In the genomic region with DNA sequence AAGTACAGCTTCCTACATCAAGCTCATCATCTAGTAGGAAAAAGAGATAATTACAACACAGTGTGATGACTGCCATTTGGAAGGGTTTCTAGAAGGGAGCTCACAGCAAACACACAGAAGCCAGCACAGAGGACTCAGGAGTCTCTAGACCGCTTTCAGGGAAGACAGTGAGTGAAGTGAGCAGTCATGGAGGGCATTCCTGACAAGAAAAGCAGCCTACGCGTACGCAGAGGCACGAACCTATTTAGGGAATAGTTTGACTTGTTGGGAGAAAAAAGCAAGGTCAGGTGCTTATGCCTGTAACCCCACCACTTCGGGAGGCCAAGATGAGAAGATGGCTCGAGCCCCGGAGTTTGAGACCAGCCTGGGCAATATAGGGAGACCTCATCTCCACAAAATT, we compare ENCODE assay signal across 25 cellular contexts. TPM values are rescaled to one million over a fixed set of nuclear protein-coding genes. Genes with fewer than 3 reads are reported as not detected.
"Had no signal": no experiment of that assay in that cellular context is flagged by ENCODE, and none has a peak within 500 bp of the region (broad histone marks: within the 10 kb centered on the region; RNA-seq: fewer than 3 reads in every experiment).

No MANE protein-coding gene starts in this region.

- ATAC-seq: activated CD8-positive, alpha-beta T cell treated with anti-CD3 and anti-CD28 coated beads, Interleukin-2, amount 10 ng/mL, durations not matched to agents 7 days and 5 days; effector memory CD8-positive, alpha-beta T cell; esophagus mucosa; left lobe of liver; lower lobe of right lung; SK-N-SH treated with all-trans-retinoic acid at 6 μM for 48 hours had no signal

- DNase-seq: activated CD4-positive, alpha-beta T cell treated with anti-CD3 and anti-CD28 coated beads, Interleukin-2, amount 50 U/mL, for 1 hour; activated CD4-positive, CD25-positive, alpha-beta regulatory T cell; activated CD8-positive, alpha-beta T cell treated with anti-CD3 and anti-CD28 coated beads, Interleukin-2, amount 10 ng/mL, durations not matched to agents 7 days and 5 days; activated naive CD4-positive, alpha-beta T cell treated with anti-CD3 and anti-CD28 coated beads, Interleukin-2, amount 10 ng/mL, durations not matched to agents 7 days and 5 days; activated T-cell treated with anti-CD3 and anti-CD28 coated beads, Interleukin-2, amount 50 U/mL, for 1 hour; aorta; central memory CD4-positive, alpha-beta T cell; colonic mucosa; dorsolateral prefrontal cortex; effector memory CD8-positive, alpha-beta T cell; foreskin melanocyte; lower lobe of right lung; mesendoderm; naive B cell; retina; stimulated activated CD4-positive, alpha-beta T cell treated with anti-CD3 and anti-CD28 coated beads, Interleukin-2, amount 100 ng/mL, for 48 hours; stimulated activated CD8-positive, alpha-beta memory T cell treated with anti-CD3 and anti-CD28 coated beads, Interleukin-4, amount 100 ng/mL, for 48 hours; stimulated activated naive CD4-positive, alpha-beta T cell treated with Interleukin-2 at 50 U/mL for 16 hours; upper lobe of left lung had no signal

- H3K4me1 Mint-ChIP-seq: brain had no signal

- H3K4me1 ChIP-seq: colonic mucosa had no signal

- H3K9me3 Mint-ChIP-seq: activated naive CD4-positive, alpha-beta T cell treated with anti-CD3 and anti-CD28 coated beads, Interleukin-2, amount 10 ng/mL, durations not matched to agents 7 days and 5 days; brain; effector memory CD8-positive, alpha-beta T cell; naive B cell had no signal

- H3K27ac ChIP-seq: colonic mucosa, dorsolateral prefrontal cortex, lower lobe of right lung, thoracic aorta, upper lobe of left lung had no signal

- H3K36me3 ChIP-seq: colonic mucosa had no signal

- H3K27ac Mint-ChIP-seq: activated CD8-positive, alpha-beta T cell treated with anti-CD3 and anti-CD28 coated beads, Interleukin-2, amount 10 ng/mL, durations not matched to agents 7 days and 5 days; activated naive CD4-positive, alpha-beta T cell treated with anti-CD3 and anti-CD28 coated beads, Interleukin-2, amount 10 ng/mL, durations not matched to agents 7 days and 5 days; brain; effector memory CD8-positive, alpha-beta T cell; progenitor cell of endocrine pancreas had no signal

- H3K27me3 Mint-ChIP-seq: activated naive CD4-positive, alpha-beta T cell treated with anti-CD3 and anti-CD28 coated beads, Interleukin-2, amount 10 ng/mL, durations not matched to agents 7 days and 5 days; brain; effector memory CD8-positive, alpha-beta T cell; naive B cell; progenitor cell of endocrine pancreas had no signal

- H3K9me3 ChIP-seq: colonic mucosa, lower lobe of right lung, thoracic aorta, upper lobe of left lung had no signal

- H3K4me3 ChIP-seq: colonic mucosa, dorsolateral prefrontal cortex, lower lobe of right lung, thoracic aorta, upper lobe of left lung had no signal

- H3K4me3 Mint-ChIP-seq: activated CD8-positive, alpha-beta T cell treated with anti-CD3 and anti-CD28 coated beads, Interleukin-2, amount 10 ng/mL, durations not matched to agents 7 days and 5 days; activated naive CD4-positive, alpha-beta T cell treated with anti-CD3 and anti-CD28 coated beads, Interleukin-2, amount 10 ng/mL, durations not matched to agents 7 days and 5 days; brain had no signal

RNA-seq across cellular contexts. Expression of gene P2RX5, which starts 19.3 kb away (rescaled TPM):
- total RNA-seq: left lobe of liver had no signal
